Comparison of ENCODE assay signal across 33 cellular contexts in genomic region chr7:1068013-1068412, GRCh38. TPM values are rescaled to one million over a fixed set of nuclear protein-coding genes. Genes with fewer than 3 reads are reported as not detected.
"Had no signal": no experiment of that assay in that cellular context is flagged by ENCODE, and none has a peak within 500 bp of the region (broad histone marks: within the 10 kb centered on the region; RNA-seq: fewer than 3 reads in every experiment).

No MANE protein-coding gene starts in this region.

- H3K4me3 Mint-ChIP-seq: activated B cell treated with CpG ODN at 0.5 μM for 24 hours; activated CD4-positive, alpha-beta memory T cell treated with anti-CD3 and anti-CD28 coated beads for 36 hours; activated CD4-positive, alpha-beta T cell treated with anti-CD3 and anti-CD28 coated beads, Interleukin-2, amount 10 ng/mL, durations not matched to agents 24 days and 14 days; activated CD8-positive, alpha-beta memory T cell treated with anti-CD3 and anti-CD28 coated beads, Interleukin-2, amount 10 ng/mL, durations not matched to agents 7 days and 5 days; activated CD8-positive, alpha-beta T cell treated with anti-CD3 and anti-CD28 coated beads, Interleukin-2, amount 10 ng/mL, durations not matched to agents 7 days and 5 days; activated naive CD4-positive, alpha-beta T cell treated with anti-CD3 and anti-CD28 coated beads, Interleukin-2, amount 10 ng/mL, durations not matched to agents 7 days and 5 days; activated naive CD8-positive, alpha-beta T cell treated with anti-CD3 and anti-CD28 coated beads, Interleukin-2, amount 10 ng/mL, durations not matched to agents 7 days and 5 days; activated T-cell treated with anti-CD3 and anti-CD28 coated beads, Interleukin-2, amount 50 U/mL, for 24 hours; activated T-cell treated with anti-CD3 and anti-CD28 coated beads, Interleukin-2, amount 50 U/mL, for 72 hours; brain; T-helper 17 cell; T-helper 2 cell treated with Interferon-gamma antibody and Interleukin-4, amounts not matched to agents 5 μg/mL and 100 μg/mL, for 36 hours had no signal

- H3K9me3 Mint-ChIP-seq: activated B cell treated with CpG ODN at 0.5 μM for 24 hours; activated CD4-positive, alpha-beta memory T cell treated with anti-CD3 and anti-CD28 coated beads for 36 hours; activated CD4-positive, alpha-beta T cell treated with anti-CD3 and anti-CD28 coated beads, Interleukin-2, amount 10 ng/mL, durations not matched to agents 24 days and 14 days; activated naive CD4-positive, alpha-beta T cell treated with anti-CD3 and anti-CD28 coated beads, Interleukin-2, amount 50 U/mL, for 72 hours; activated naive CD8-positive, alpha-beta T cell treated with anti-CD3 and anti-CD28 coated beads, Interleukin-2, amount 10 ng/mL, durations not matched to agents 7 days and 5 days; activated T-cell treated with anti-CD3 and anti-CD28 coated beads, Interleukin-2, amount 50 U/mL, for 24 hours had no signal

- H3K27ac ChIP-seq: ascending aorta, breast epithelium, cardiac muscle cell, colonic mucosa, WERI-Rb-1 had no signal

- H3K36me3 Mint-ChIP-seq: activated CD4-positive, alpha-beta memory T cell treated with anti-CD3 and anti-CD28 coated beads for 36 hours; activated CD8-positive, alpha-beta memory T cell treated with anti-CD3 and anti-CD28 coated beads, Interleukin-2, amount 10 ng/mL, durations not matched to agents 7 days and 5 days; activated naive CD4-positive, alpha-beta T cell treated with anti-CD3 and anti-CD28 coated beads, Interleukin-2, amount 10 ng/mL, durations not matched to agents 7 days and 5 days; activated naive CD4-positive, alpha-beta T cell treated with anti-CD3 and anti-CD28 coated beads, Interleukin-2, amount 50 U/mL, for 72 hours; brain had no signal

- H3K27me3 Mint-ChIP-seq: activated CD4-positive, alpha-beta memory T cell treated with anti-CD3 and anti-CD28 coated beads for 36 hours; activated CD4-positive, alpha-beta T cell treated with anti-CD3 and anti-CD28 coated beads, Interleukin-2, amount 10 ng/mL, durations not matched to agents 24 days and 14 days; activated CD8-positive, alpha-beta memory T cell treated with anti-CD3 and anti-CD28 coated beads, Interleukin-2, amount 10 ng/mL, durations not matched to agents 7 days and 5 days; activated naive CD8-positive, alpha-beta T cell treated with anti-CD3 and anti-CD28 coated beads, Interleukin-2, amount 10 ng/mL, durations not matched to agents 7 days and 5 days; activated T-cell treated with anti-CD3 and anti-CD28 coated beads, Interleukin-2, amount 50 U/mL, for 24 hours; brain; T-helper 17 cell had no signal

- H3K4me3 ChIP-seq: ascending aorta, breast epithelium, cardiac muscle cell, colonic mucosa had no signal

- DNase-seq: activated B cell treated with CpG ODN at 0.5 μM for 24 hours; activated CD4-positive, alpha-beta memory T cell treated with anti-CD3 and anti-CD28 coated beads for 36 hours; activated CD4-positive, alpha-beta T cell treated with anti-CD3 and anti-CD28 coated beads, Interleukin-2, amount 10 ng/mL, durations not matched to agents 24 days and 14 days; activated CD8-positive, alpha-beta memory T cell treated with anti-CD3 and anti-CD28 coated beads, Interleukin-2, amount 10 ng/mL, durations not matched to agents 7 days and 5 days; activated CD8-positive, alpha-beta memory T cell treated with anti-CD3 and anti-CD28 coated beads, Interleukin-2, amount 50 U/mL, for 4 hours; activated CD8-positive, alpha-beta T cell treated with anti-CD3 and anti-CD28 coated beads, Interleukin-2, amount 10 ng/mL, durations not matched to agents 7 days and 5 days; activated gamma-delta T cell; activated naive CD4-positive, alpha-beta T cell; activated naive CD4-positive, alpha-beta T cell treated with anti-CD3 and anti-CD28 coated beads, Interleukin-2, amount 10 ng/mL, durations not matched to agents 7 days and 5 days; activated naive CD8-positive, alpha-beta T cell treated with anti-CD3 and anti-CD28 coated beads, Interleukin-2, amount 10 ng/mL, durations not matched to agents 7 days and 5 days; activated T-cell treated with anti-CD3 and anti-CD28 coated beads for 4 hours; activated T-cell treated with anti-CD3 and anti-CD28 coated beads, Interleukin-2, amount 50 U/mL, for 24 hours; activated T-cell treated with anti-CD3 and anti-CD28 coated beads, Interleukin-2, amount 50 U/mL, for 72 hours; central memory CD4-positive, alpha-beta T cell; cerebellar nuclear complex; colonic mucosa; effector CD8-positive, alpha-beta T cell; foreskin fibroblast; head of caudate nucleus; T-helper 1 cell; T-helper 17 cell; T1000; WERI-Rb-1 had no signal

- ATAC-seq: activated CD4-positive, CD25-positive, alpha-beta regulatory T cell treated with anti-CD3 and anti-CD28 coated beads, Interleukin-2, amount 50 U/mL, for 24 hours; activated CD8-positive, alpha-beta memory T cell treated with anti-CD3 and anti-CD28 coated beads, Interleukin-2, amount 10 ng/mL, durations not matched to agents 7 days and 5 days; activated CD8-positive, alpha-beta T cell treated with anti-CD3 and anti-CD28 coated beads, Interleukin-2, amount 10 ng/mL, durations not matched to agents 7 days and 5 days; activated naive CD4-positive, alpha-beta T cell treated with anti-CD3 and anti-CD28 coated beads, Interleukin-2, amount 50 U/mL, for 72 hours; activated T-cell treated with anti-CD3 and anti-CD28 coated beads, Interleukin-2, amount 50 U/mL, for 72 hours; esophagus mucosa; T-helper 17 cell had no signal

- H3K4me1 ChIP-seq: breast epithelium, colonic mucosa had no signal

- H3K4me1 Mint-ChIP-seq: activated CD4-positive, alpha-beta T cell treated with anti-CD3 and anti-CD28 coated beads, Interleukin-2, amount 10 ng/mL, durations not matched to agents 24 days and 14 days; activated naive CD8-positive, alpha-beta T cell treated with anti-CD3 and anti-CD28 coated beads, Interleukin-2, amount 10 ng/mL, durations not matched to agents 7 days and 5 days had no signal

- H3K27ac Mint-ChIP-seq: activated B cell treated with CpG ODN at 0.5 μM for 24 hours; activated CD4-positive, alpha-beta memory T cell treated with anti-CD3 and anti-CD28 coated beads for 36 hours; activated CD4-positive, alpha-beta T cell treated with anti-CD3 and anti-CD28 coated beads, Interleukin-2, amount 10 ng/mL, durations not matched to agents 24 days and 14 days; activated CD8-positive, alpha-beta memory T cell treated with anti-CD3 and anti-CD28 coated beads, Interleukin-2, amount 10 ng/mL, durations not matched to agents 7 days and 5 days; activated CD8-positive, alpha-beta T cell treated with anti-CD3 and anti-CD28 coated beads, Interleukin-2, amount 10 ng/mL, durations not matched to agents 7 days and 5 days; activated naive CD4-positive, alpha-beta T cell treated with anti-CD3 and anti-CD28 coated beads, Interleukin-2, amount 10 ng/mL, durations not matched to agents 7 days and 5 days; activated naive CD4-positive, alpha-beta T cell treated with anti-CD3 and anti-CD28 coated beads, Interleukin-2, amount 50 U/mL, for 72 hours; activated naive CD8-positive, alpha-beta T cell treated with anti-CD3 and anti-CD28 coated beads, Interleukin-2, amount 10 ng/mL, durations not matched to agents 7 days and 5 days; activated T-cell treated with anti-CD3 and anti-CD28 coated beads, Interleukin-2, amount 50 U/mL, for 24 hours; activated T-cell treated with anti-CD3 and anti-CD28 coated beads, Interleukin-2, amount 50 U/mL, for 72 hours; T-helper 17 cell; T-helper 2 cell treated with Interferon-gamma antibody and Interleukin-4, amounts not matched to agents 5 μg/mL and 100 μg/mL, for 36 hours had no signal

- H3K36me3 ChIP-seq: ascending aorta, breast epithelium, cardiac muscle cell, colonic mucosa, WERI-Rb-1 had no signal

- FAIRE-seq: frontal cortex had no signal

- H3K27me3 ChIP-seq: ascending aorta, breast epithelium, cardiac muscle cell, colonic mucosa had no signal

- H3K9me3 ChIP-seq: ascending aorta, breast epithelium, colonic mucosa had no signal

RNA-seq across cellular contexts. Expression of gene GPER1, which starts 19.9 kb away (rescaled TPM):
- total RNA-seq: activated CD4-positive, alpha-beta T cell treated with anti-CD3 and anti-CD28 coated beads, Interleukin-2, amount 10 ng/mL, durations not matched to agents 24 days and 14 days; activated CD8-positive, alpha-beta memory T cell treated with anti-CD3 and anti-CD28 coated beads for 36 hours; activated CD8-positive, alpha-beta memory T cell treated with anti-CD3 and anti-CD28 coated beads, Interleukin-2, amount 10 ng/mL, durations not matched to agents 7 days and 5 days; activated naive CD4-positive, alpha-beta T cell treated with anti-CD3 and anti-CD28 coated beads, Interleukin-2, amount 50 U/mL, for 72 hours had no signal
